ENCODE assay signal across 13 cellular contexts in genomic region chr10:29659770-29660097, GRCh38. TPM values are rescaled to one million over a fixed set of nuclear protein-coding genes. Genes with fewer than 3 reads are reported as not detected.
DNase-seq lines count a peak whose midpoint lies in the region; ATAC-seq, FAIRE-seq and TF ChIP-seq lines count a peak whose summit lies in the region.
"Had no signal": no experiment of that assay in that cellular context is flagged by ENCODE, and none has a peak within 500 bp of the region (broad histone marks: within the 10 kb centered on the region; RNA-seq: fewer than 3 reads in every experiment).

No MANE protein-coding gene starts in this region.

- ATAC-seq in GM18909 (IDR thresholded peaks at IDR 0.05; ENCODE audit: poor library complexity, unreplicated experiment): no peak

- peak overlapping the region; percentile 51 for H3K27ac Mint-ChIP-seq in dendritic cell treated with granulocyte-macrophage colony-stimulating factor and Interleukin-4, amounts not matched to agents 40 ng/mL and 50 ng/mL, for 4 days
- H3K27ac Mint-ChIP-seq: B cell had no signal

- no peaks in the 10 kb centered on the region for H4K20me1 ChIP-seq in KMS-11 (ENCODE audit: insufficient read depth)

- no peaks in the 10 kb centered on the region for H3K79me1 ChIP-seq in neuronal stem cell (ENCODE audit: low read depth, low read length)

- peaks cover 20% of the 10 kb centered on the region for H3K9me3 Mint-ChIP-seq in dendritic cell treated with granulocyte-macrophage colony-stimulating factor and Interleukin-4, amounts not matched to agents 40 ng/mL and 50 ng/mL, for 4 days

- POLR2A ChIA-PET in A673 (lab: Charles Lee; ENCODE audit: low non-redundant PET): no interaction called here

- H3K9ac ChIP-seq in KMS-11: peak overlapping the region; percentile 45; the same call in 1 of the 2 replicates
- no peak overlapping the region for H3K9ac ChIP-seq in neuronal stem cell (ENCODE audit: low read depth, low read length, poor library complexity)

- H2AK5ac ChIP-seq in neuronal stem cell (ENCODE audit: low read depth, low read length): no peak overlapping the region

- no peak overlapping the region for H4K8ac ChIP-seq in neuronal stem cell (ENCODE audit: low read depth, low read length)

- no peak overlapping the region for H3K4me3 ChIP-seq in A673 (ENCODE audit: low read depth, low read length, poor library complexity, severe bottlenecking)
- no peak overlapping the region for H3K4me3 ChIP-seq in KMS-11 (IDR thresholded peaks at IDR 0.05; ENCODE audit: insufficient read depth, low read depth, low read length)
- H3K4me3 ChIP-seq in neuronal stem cell (ENCODE audit: low read length in 2 of 2): no peak overlapping the region
- H3K4me3 ChIP-seq: heart right ventricle had no signal

- no peak overlapping the region for H3K4ac ChIP-seq in neuronal stem cell (ENCODE audit: low read length)

- H4K91ac ChIP-seq in neuronal stem cell (ENCODE audit: low read depth, low read length, poor library complexity): no peak overlapping the region

- intact Hi-C loops in A673 (cut with micrococcal nuclease; ENCODE audit: unreplicated experiment): no loop called here
- intact Hi-C loops in dendritic cell treated with granulocyte-macrophage colony-stimulating factor and Interleukin-4, amounts not matched to agents 40 ng/mL and 50 ng/mL, for 4 days (cut with micrococcal nuclease): no loop called here

- H3K18ac ChIP-seq in neuronal stem cell (ENCODE audit: low read length): no peak overlapping the region

- H2AFZ ChIP-seq in KMS-11 (ENCODE audit: low read depth) (no peak overlapping the region), neuronal stem cell (ENCODE audit: low read length) (no peak overlapping the region)

- H3K14ac ChIP-seq in neuronal stem cell (ENCODE audit: low read length): no peak overlapping the region

- no peak overlapping the region for H2BK5ac ChIP-seq in neuronal stem cell (ENCODE audit: low read length)

- DNase-seq in A673 (ENCODE audit: low spot score): peak; percentile 54
- DNase-seq in neuronal stem cell (ENCODE audit: low spot score): no peak
- DNase-seq in NCI-H2227 (lab: John Stamatoyannopoulos, UW; ENCODE audit: unreplicated experiment): no peak
- DNase-seq in NCI-H1105 treated with DMSO at 0.1 percent for 48 hours (lab: John Stamatoyannopoulos, UW): no peak
- DNase-seq in GM19239 (ENCODE audit: insufficient read length, low spot score): no peak
- DNase-seq: cortex of kidney, heart right ventricle, naive B cell, NCI-H1048 had no signal

- no peaks in the 10 kb centered on the region for H3K79me2 ChIP-seq in KMS-11 (ENCODE audit: insufficient read depth, low read depth)

- TF ChIP-seq CTCF in A673 (conservative IDR thresholded peaks at IDR 0.05; ENCODE audit: low read depth, low read length) (no peak), KMS-11 (conservative IDR thresholded peaks at IDR 0.05; ENCODE audit: low read depth, low read length) (no peak)

- H2BK15ac ChIP-seq in neuronal stem cell (ENCODE audit: low read length): no peak overlapping the region

- H3K4me3 Mint-ChIP-seq in dendritic cell treated with granulocyte-macrophage colony-stimulating factor and Interleukin-4, amounts not matched to agents 40 ng/mL and 50 ng/mL, for 4 days: no peak overlapping the region
- H3K4me3 Mint-ChIP-seq: B cell had no signal

- no peak overlapping the region for H2BK120ac ChIP-seq in neuronal stem cell (ENCODE audit: low read depth, low read length)

- H3K4me2 ChIP-seq in KMS-11: peak overlapping the region; percentile 62
- H3K4me2 ChIP-seq in neuronal stem cell (ENCODE audit: insufficient read depth, low read length, poor library complexity, severe bottlenecking): no peak overlapping the region

- no CpG with 5 or more reads among the region's 1 CpG for WGBS in neuronal stem cell (ENCODE audit: extremely low coverage in 2 of 2, insufficient read length in 2 of 2, insufficient replicate concordance in 1 of 2), 2 donors

- H3K9me3 ChIP-seq in A673 (ENCODE audit: low read depth, low read length, poor library complexity, severe bottlenecking): peaks cover 8% of the 10 kb centered on the region
- peaks cover 4 to 18% of the 10 kb centered on the region in 2 donors for H3K9me3 ChIP-seq in neuronal stem cell (replicated peaks in 1 of 2; ENCODE audit: control insufficient read depth in 2 of 2, insufficient read depth in 1 of 2, low read depth in 1 of 2, low read length in 2 of 2)

- no peak overlapping the region for H3K23ac ChIP-seq in neuronal stem cell (ENCODE audit: low read depth, low read length, poor library complexity)

- BruUV-seq in A673 (replicated peaks; lab: Mats Ljungman, UMichigan): no TSS peak

- H3K27me3 ChIP-seq in A673 (replicated peaks; ENCODE audit: insufficient read depth, low read depth, low read length, poor library complexity) (no peaks in the 10 kb centered on the region), KMS-11 (ENCODE audit: insufficient read depth, low read depth) (no peaks in the 10 kb centered on the region), neuronal stem cell (ENCODE audit: control insufficient read depth in 3 of 3, insufficient read depth in 3 of 3, low read depth in 1 of 3, low read length in 3 of 3) (no peaks in the 10 kb centered on the region)
- H3K27me3 ChIP-seq: heart right ventricle had no signal

- H3K36me3 Mint-ChIP-seq in dendritic cell treated with granulocyte-macrophage colony-stimulating factor and Interleukin-4, amounts not matched to agents 40 ng/mL and 50 ng/mL, for 4 days (ENCODE audit: low read depth): peaks cover 61% of the 10 kb centered on the region
- H3K36me3 Mint-ChIP-seq: naive B cell had no signal

- H3K4me1 Mint-ChIP-seq in dendritic cell treated with granulocyte-macrophage colony-stimulating factor and Interleukin-4, amounts not matched to agents 40 ng/mL and 50 ng/mL, for 4 days (ENCODE audit: low read depth): peaks cover 42% of the 10 kb centered on the region

- H3K36me3 ChIP-seq in A673 (ENCODE audit: insufficient read depth, low read length, poor library complexity, severe bottlenecking) (peaks cover 7% of the 10 kb centered on the region), KMS-11 (ENCODE audit: insufficient read depth) (no peaks in the 10 kb centered on the region), neuronal stem cell (replicated peaks in 1 of 2; ENCODE audit: control insufficient read depth in 2 of 2, insufficient read depth in 2 of 2, low read length in 2 of 2) (peaks cover 17 to 19% of the 10 kb centered on the region in 2 donors)

- FAIRE-seq in GM19239 (lab: Jason Lieb, UNC): no peak

- CTCF ChIA-PET in A673 (lab: Charles Lee): interaction anchor here (0.7 kb wide), 1 partner anchor 59 kb away, joined by 5 read pairs; no protein-coding TSS in a partner anchor

- H3K27ac ChIP-seq in A673 (ENCODE audit: low read depth, low read length, poor library complexity, severe bottlenecking) (peak overlapping the region; percentile 67), KMS-11 (peak overlapping the region; percentile 85), neuronal stem cell (replicated peaks; ENCODE audit: low read length) (peak overlapping the region; percentile 49)

- no peaks in the 10 kb centered on the region for H3K27me3 Mint-ChIP-seq in dendritic cell treated with granulocyte-macrophage colony-stimulating factor and Interleukin-4, amounts not matched to agents 40 ng/mL and 50 ng/mL, for 4 days
- H3K27me3 Mint-ChIP-seq: B cell, naive B cell had no signal

- H2BK12ac ChIP-seq in neuronal stem cell (ENCODE audit: low read length): no peak overlapping the region

- H3K4me1 ChIP-seq in A673 (ENCODE audit: insufficient read depth, low read length, poor library complexity, severe bottlenecking): peaks cover 34% of the 10 kb centered on the region
- peaks cover 37% of the 10 kb centered on the region for H3K4me1 ChIP-seq in KMS-11 (ENCODE audit: low read depth, poor library complexity, severe bottlenecking)
- H3K4me1 ChIP-seq in neuronal stem cell (ENCODE audit: control insufficient read depth in 2 of 2, insufficient read depth in 1 of 2, low read depth in 1 of 2, low read length in 2 of 2): peaks cover 7 to 14% of the 10 kb centered on the region in 2 donors

RNA-seq across cellular contexts. Expression of gene SVIL, which starts 25.0 kb away (rescaled TPM):
- total RNA-seq in A673 (2021): 28.0 and 31.9 TPM in 2 replicates
- 26.6 TPM for polyA plus RNA-seq in neuronal stem cell (2013, experiment 1 of 2)
- polyA plus RNA-seq in neuronal stem cell (2013, experiment 2 of 2): 28.1 TPM
